Comparison of ENCODE assay signal across 1 cellular context in the genomic region with DNA sequence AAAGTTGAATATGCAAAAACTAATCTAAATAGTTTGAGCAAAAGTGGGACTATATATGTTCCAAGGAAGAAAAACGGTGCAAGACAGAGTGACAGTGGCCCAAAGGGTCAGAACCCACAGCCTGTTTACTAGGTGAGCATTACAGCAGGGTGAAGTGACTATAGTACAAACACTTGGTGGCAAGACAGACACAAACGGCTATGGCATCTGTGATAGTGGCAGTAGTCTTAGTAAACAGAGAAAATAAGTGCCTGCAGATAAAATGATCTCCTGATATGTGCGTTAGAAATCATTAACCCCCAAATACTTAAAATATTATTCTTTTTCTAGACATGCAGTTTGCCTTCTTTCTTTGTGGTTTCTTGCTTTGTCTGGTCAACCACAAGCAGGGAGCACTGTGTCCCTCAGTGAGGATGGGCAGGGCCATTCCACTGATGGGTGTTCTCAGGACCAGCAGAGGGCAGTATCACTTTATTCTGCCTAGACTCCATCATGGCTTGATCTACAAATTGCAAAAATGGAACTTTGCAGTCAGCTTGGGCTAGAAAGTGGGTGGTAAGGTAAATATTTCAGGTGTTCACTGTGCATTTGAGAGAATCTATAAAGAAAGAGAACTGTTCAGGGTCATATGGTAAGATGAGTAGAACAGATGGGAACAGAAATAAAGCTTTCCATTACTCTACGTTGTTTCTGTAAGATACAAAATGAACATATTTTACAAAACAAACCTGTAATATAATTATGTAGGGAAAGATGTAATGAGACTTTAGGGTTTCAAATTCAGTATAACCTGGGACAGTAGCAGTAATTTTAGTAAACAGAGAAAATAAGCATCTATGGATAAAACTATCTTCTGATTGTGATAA.
TF ChIP-seq lines count a peak whose summit lies in the region.

No MANE protein-coding gene starts in this region.

TF ChIP-seq in HepG2, 621 proteins besides CTCF, POLR2A, EP300 and RAD21 (continued from another document):
- TF ChIP-seq DRAP1 (CRISPR knock-in tag; IDR thresholded peaks at IDR 0.05), result 0 out of 2 replicates have a peak, but pooled peaks have one; percentile 36
- TF ChIP-seq, protein P1, sequence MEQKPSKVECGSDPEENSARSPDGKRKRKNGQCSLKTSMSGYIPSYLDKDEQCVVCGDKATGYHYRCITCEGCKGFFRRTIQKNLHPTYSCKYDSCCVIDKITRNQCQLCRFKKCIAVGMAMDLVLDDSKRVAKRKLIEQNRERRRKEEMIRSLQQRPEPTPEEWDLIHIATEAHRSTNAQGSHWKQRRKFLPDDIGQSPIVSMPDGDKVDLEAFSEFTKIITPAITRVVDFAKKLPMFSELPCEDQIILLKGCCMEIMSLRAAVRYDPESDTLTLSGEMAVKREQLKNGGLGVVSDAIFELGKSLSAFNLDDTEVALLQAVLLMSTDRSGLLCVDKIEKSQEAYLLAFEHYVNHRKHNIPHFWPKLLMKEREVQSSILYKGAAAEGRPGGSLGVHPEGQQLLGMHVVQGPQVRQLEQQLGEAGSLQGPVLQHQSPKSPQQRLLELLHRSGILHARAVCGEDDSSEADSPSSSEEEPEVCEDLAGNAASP (CRISPR knock-in tag; IDR thresholded peaks at IDR 0.05; ENCODE audit: borderline replicate concordance), result 0 out of 2 replicates have a peak, but pooled peaks have one; percentile 22
- TF ChIP-seq ZNF576 (CRISPR knock-in tag; IDR thresholded peaks at IDR 0.05), result no peak
- no peak for TF ChIP-seq ZNF563 (CRISPR knock-in tag; IDR thresholded peaks at IDR 0.05)
- no peak for TF ChIP-seq NR2F6 (IDR thresholded peaks at IDR 0.05)
- 0 out of 2 replicates have a peak, but pooled peaks have one; percentile 23 for TF ChIP-seq NR2F6 (CRISPR knock-in tag; IDR thresholded peaks at IDR 0.05)
- TF ChIP-seq TBP (CRISPR knock-in tag; IDR thresholded peaks at IDR 0.05), result no peak
- TF ChIP-seq SAP130 (CRISPR knock-in tag; IDR thresholded peaks at IDR 0.05; ENCODE audit: low read depth), result 0 out of 2 replicates have a peak, but pooled peaks have one; percentile 12
- TF ChIP-seq ZNF724P (CRISPR knock-in tag; IDR thresholded peaks at IDR 0.05; ENCODE audit: borderline replicate concordance), result no peak
- TF ChIP-seq XRCC5 (optimal IDR thresholded peaks at IDR 0.05; ENCODE audit: low read length), result peak; percentile 70
- 0 out of 2 replicates have a peak, but pooled peaks have one; percentile 22 for TF ChIP-seq ZBTB7B (CRISPR knock-in tag; IDR thresholded peaks at IDR 0.05)
- TF ChIP-seq KDM2A (CRISPR knock-in tag; IDR thresholded peaks at IDR 0.05; ENCODE audit: borderline replicate concordance, low read depth), result no peak
- no peak for TF ChIP-seq NCOA2 (CRISPR knock-in tag; IDR thresholded peaks at IDR 0.05)
- no peak for TF ChIP-seq NONO (IDR thresholded peaks at IDR 0.05)
- TF ChIP-seq NONO (CRISPR knock-in tag; conservative IDR thresholded peaks at IDR 0.05), result no peak
- peak; percentile 97 for TF ChIP-seq SMC3 (IDR thresholded peaks at IDR 0.05; ENCODE audit: low read length)
- no peak for TF ChIP-seq ZNF12 (CRISPR knock-in tag; IDR thresholded peaks at IDR 0.05)
- no peak for TF ChIP-seq ZNF720 (CRISPR knock-in tag; IDR thresholded peaks at IDR 0.05)
- TF ChIP-seq SP5 (CRISPR knock-in tag; IDR thresholded peaks at IDR 0.05; ENCODE audit: borderline replicate concordance, low read depth), result no peak
- TF ChIP-seq, protein P2, sequence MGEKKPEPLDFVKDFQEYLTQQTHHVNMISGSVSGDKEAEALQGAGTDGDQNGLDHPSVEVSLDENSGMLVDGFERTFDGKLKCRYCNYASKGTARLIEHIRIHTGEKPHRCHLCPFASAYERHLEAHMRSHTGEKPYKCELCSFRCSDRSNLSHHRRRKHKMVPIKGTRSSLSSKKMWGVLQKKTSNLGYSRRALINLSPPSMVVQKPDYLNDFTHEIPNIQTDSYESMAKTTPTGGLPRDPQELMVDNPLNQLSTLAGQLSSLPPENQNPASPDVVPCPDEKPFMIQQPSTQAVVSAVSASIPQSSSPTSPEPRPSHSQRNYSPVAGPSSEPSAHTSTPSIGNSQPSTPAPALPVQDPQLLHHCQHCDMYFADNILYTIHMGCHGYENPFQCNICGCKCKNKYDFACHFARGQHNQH (CRISPR knock-in tag; IDR thresholded peaks at IDR 0.05), result 0 out of 2 replicates have a peak, but pooled peaks have one; percentile 45
- 0 out of 2 replicates have a peak, but pooled peaks have one; percentile 45 for TF ChIP-seq ZNF691 (CRISPR knock-in tag; IDR thresholded peaks at IDR 0.05; ENCODE audit: borderline replicate concordance, low read depth)
- no peak for TF ChIP-seq ZNF501 (CRISPR knock-in tag; IDR thresholded peaks at IDR 0.05)
- TF ChIP-seq HMGXB4 (CRISPR knock-in tag; IDR thresholded peaks at IDR 0.05; ENCODE audit: borderline replicate concordance in 1 of 2, low read depth in 1 of 2), result peak in 1 of 2 experiments; percentile 49; a peak in 1 of 4 replicates
- TF ChIP-seq, protein P3, sequence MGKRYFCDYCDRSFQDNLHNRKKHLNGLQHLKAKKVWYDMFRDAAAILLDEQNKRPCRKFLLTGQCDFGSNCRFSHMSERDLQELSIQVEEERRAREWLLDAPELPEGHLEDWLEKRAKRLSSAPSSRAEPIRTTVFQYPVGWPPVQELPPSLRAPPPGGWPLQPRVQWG (CRISPR knock-in tag; IDR thresholded peaks at IDR 0.05; ENCODE audit: borderline replicate concordance, low read depth), result no peak
- 0 out of 2 replicates have a peak, but pooled peaks have one; percentile 33 for TF ChIP-seq HOXA5 (CRISPR knock-in tag; IDR thresholded peaks at IDR 0.05)
- no peak for TF ChIP-seq ZFP82 (CRISPR knock-in tag; IDR thresholded peaks at IDR 0.05; ENCODE audit: borderline replicate concordance)
- TF ChIP-seq ZNF263 (CRISPR knock-in tag; IDR thresholded peaks at IDR 0.05), result peak; percentile 95
- TF ChIP-seq, protein P4, sequence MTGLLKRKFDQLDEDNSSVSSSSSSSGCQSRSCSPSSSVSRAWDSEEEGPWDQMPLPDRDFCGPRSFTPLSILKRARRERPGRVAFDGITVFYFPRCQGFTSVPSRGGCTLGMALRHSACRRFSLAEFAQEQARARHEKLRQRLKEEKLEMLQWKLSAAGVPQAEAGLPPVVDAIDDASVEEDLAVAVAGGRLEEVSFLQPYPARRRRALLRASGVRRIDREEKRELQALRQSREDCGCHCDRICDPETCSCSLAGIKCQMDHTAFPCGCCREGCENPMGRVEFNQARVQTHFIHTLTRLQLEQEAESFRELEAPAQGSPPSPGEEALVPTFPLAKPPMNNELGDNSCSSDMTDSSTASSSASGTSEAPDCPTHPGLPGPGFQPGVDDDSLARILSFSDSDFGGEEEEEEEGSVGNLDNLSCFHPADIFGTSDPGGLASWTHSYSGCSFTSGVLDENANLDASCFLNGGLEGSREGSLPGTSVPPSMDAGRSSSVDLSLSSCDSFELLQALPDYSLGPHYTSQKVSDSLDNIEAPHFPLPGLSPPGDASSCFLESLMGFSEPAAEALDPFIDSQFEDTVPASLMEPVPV (CRISPR knock-in tag; IDR thresholded peaks at IDR 0.05), result no peak
- no peak for TF ChIP-seq ZBTB46 (CRISPR knock-in tag; IDR thresholded peaks at IDR 0.05; ENCODE audit: borderline replicate concordance)
- no peak for TF ChIP-seq HCFC1 (IDR thresholded peaks at IDR 0.05; ENCODE audit: low read depth, low read length)
- peak; percentile 20; the same call in 1 of the 2 replicates for TF ChIP-seq FOSL2 (CRISPR knock-in tag; IDR thresholded peaks at IDR 0.05)
- no peak for TF ChIP-seq MBNL3 (CRISPR knock-in tag; conservative IDR thresholded peaks at IDR 0.05)
- TF ChIP-seq ZNF572 (CRISPR knock-in tag; IDR thresholded peaks at IDR 0.05), result no peak
- TF ChIP-seq ZNF350 (CRISPR knock-in tag; IDR thresholded peaks at IDR 0.05; ENCODE audit: borderline replicate concordance, low read depth), result no peak
- no peak for TF ChIP-seq ZMYM2 (CRISPR knock-in tag; IDR thresholded peaks at IDR 0.05)
- TF ChIP-seq KMT2B (CRISPR knock-in tag; IDR thresholded peaks at IDR 0.05), result 0 out of 2 replicates have a peak, but pooled peaks have one; percentile 30
- no peak for TF ChIP-seq SOX5 (CRISPR knock-in tag; IDR thresholded peaks at IDR 0.05; ENCODE audit: borderline replicate concordance)
- TF ChIP-seq HIVEP1 (CRISPR knock-in tag; IDR thresholded peaks at IDR 0.05), result no peak
- peak; percentile 46; the same call in 1 of the 2 replicates for TF ChIP-seq GATAD2A (CRISPR knock-in tag; IDR thresholded peaks at IDR 0.05)
- TF ChIP-seq, protein P5, sequence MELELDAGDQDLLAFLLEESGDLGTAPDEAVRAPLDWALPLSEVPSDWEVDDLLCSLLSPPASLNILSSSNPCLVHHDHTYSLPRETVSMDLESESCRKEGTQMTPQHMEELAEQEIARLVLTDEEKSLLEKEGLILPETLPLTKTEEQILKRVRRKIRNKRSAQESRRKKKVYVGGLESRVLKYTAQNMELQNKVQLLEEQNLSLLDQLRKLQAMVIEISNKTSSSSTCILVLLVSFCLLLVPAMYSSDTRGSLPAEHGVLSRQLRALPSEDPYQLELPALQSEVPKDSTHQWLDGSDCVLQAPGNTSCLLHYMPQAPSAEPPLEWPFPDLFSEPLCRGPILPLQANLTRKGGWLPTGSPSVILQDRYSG (CRISPR knock-in tag; IDR thresholded peaks at IDR 0.05), result no peak
- TF ChIP-seq SP4 (CRISPR knock-in tag; IDR thresholded peaks at IDR 0.05), result no peak
- TF ChIP-seq MLLT10 (CRISPR knock-in tag; IDR thresholded peaks at IDR 0.05), result no peak
- no peak for TF ChIP-seq ZNF496 (CRISPR knock-in tag; IDR thresholded peaks at IDR 0.05; ENCODE audit: insufficient replicate concordance)
- TF ChIP-seq BCL6 (CRISPR knock-in tag; IDR thresholded peaks at IDR 0.05), result 0 out of 2 replicates have a peak, but pooled peaks have one; percentile 17
- no peak for TF ChIP-seq ZNF441 (CRISPR knock-in tag; IDR thresholded peaks at IDR 0.05; ENCODE audit: borderline replicate concordance)
- TF ChIP-seq ZNF580 (CRISPR knock-in tag; IDR thresholded peaks at IDR 0.05; ENCODE audit: borderline replicate concordance, low read depth), result peak; percentile 48; the same call in 1 of the 2 replicates
- TF ChIP-seq DMTF1 (CRISPR knock-in tag; IDR thresholded peaks at IDR 0.05), result no peak
- TF ChIP-seq TIGD3 (CRISPR knock-in tag; IDR thresholded peaks at IDR 0.05; ENCODE audit: borderline replicate concordance), result no peak
